ENCODE assay signal across 22 cellular contexts in the genomic region with DNA sequence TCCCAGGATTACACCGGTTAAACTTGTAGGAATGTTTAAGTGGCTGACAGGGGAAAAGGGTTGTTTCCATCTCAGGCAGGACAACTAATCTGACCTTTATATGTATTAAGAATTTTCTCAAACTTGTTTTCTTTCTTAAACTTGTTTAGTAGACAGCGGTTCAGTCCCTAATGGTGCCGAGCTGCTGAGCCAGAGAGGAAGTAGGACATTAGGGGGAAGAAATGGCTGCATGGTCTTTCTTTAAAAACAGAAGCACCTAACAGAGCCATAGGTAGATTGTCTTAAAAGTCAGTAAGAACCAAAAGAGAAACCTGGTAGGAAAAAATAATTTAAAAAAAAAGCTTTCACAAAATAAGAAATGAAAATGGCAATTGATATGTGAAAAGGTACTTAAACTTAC. TPM values are rescaled to one million over a fixed set of nuclear protein-coding genes. Genes with fewer than 3 reads are reported as not detected.
DNase-seq lines count a peak whose midpoint lies in the region; ATAC-seq and TF ChIP-seq lines count a peak whose summit lies in the region.
"Had no signal": no experiment of that assay in that cellular context is flagged by ENCODE, and none has a peak within 500 bp of the region (broad histone marks: within the 10 kb centered on the region; RNA-seq: fewer than 3 reads in every experiment).

No MANE protein-coding gene starts in this region.

- H3K27me3 ChIP-seq in CD8-positive, alpha-beta T cell (ENCODE audit: insufficient read depth, low read length): no peaks in the 10 kb centered on the region
- no peaks in the 10 kb centered on the region for H3K27me3 ChIP-seq in naive thymus-derived CD4-positive, alpha-beta T cell (ENCODE audit: control insufficient read depth in 2 of 2, insufficient read depth in 2 of 2, low read length in 2 of 2)
- H3K27me3 ChIP-seq in vagina: no peaks in the 10 kb centered on the region
- H3K27me3 ChIP-seq: breast epithelium, hepatocyte, SJSA1, transverse colon had no signal

- no peak overlapping the region for H3K27ac ChIP-seq in CD8-positive, alpha-beta T cell (ENCODE audit: low read depth, low read length)
- H3K27ac ChIP-seq in naive thymus-derived CD4-positive, alpha-beta T cell (ENCODE audit: low read depth, low read length): no peak overlapping the region
- H3K27ac ChIP-seq in vagina: no peak overlapping the region
- H3K27ac ChIP-seq: A549, breast epithelium, hepatocyte, HL-60, SJSA1, transverse colon had no signal

- H3K27me3 Mint-ChIP-seq in activated CD4-positive, alpha-beta T cell treated with anti-CD3 and anti-CD28 coated beads, Interleukin-2, amount 10 ng/mL, durations not matched to agents 24 days and 14 days: no peaks in the 10 kb centered on the region
- no peaks in the 10 kb centered on the region for H3K27me3 Mint-ChIP-seq in CD8-positive, alpha-beta T cell (ENCODE audit: low read depth)
- no peaks in the 10 kb centered on the region for H3K27me3 Mint-ChIP-seq in activated T-helper 17 cell treated with anti-CD3 and anti-CD28 coated beads, Interleukin-2, amount 50 U/mL, for 72 hours
- H3K27me3 Mint-ChIP-seq in naive thymus-derived CD4-positive, alpha-beta T cell: no peaks in the 10 kb centered on the region

- TF ChIP-seq CTCF in CD8-positive, alpha-beta T cell (IDR thresholded peaks at IDR 0.05): no peak
- TF ChIP-seq CTCF in vagina (IDR thresholded peaks at IDR 0.05): no peak

- POLR2A ChIA-PET in CD8-positive, alpha-beta T cell (lab: Charles Lee): interaction anchor here (0.6 to 0.8 kb wide), 2 partner anchors 14 to 16 kb away, joined by 3 read pairs; no protein-coding TSS in a partner anchor
- POLR2A ChIA-PET in naive thymus-derived CD4-positive, alpha-beta T cell (lab: Charles Lee): interaction anchor here (0.8 to 1.5 kb wide), 4 partner anchors 14 to 174 kb away, joined by 3 to 6 read pairs (median 4); no protein-coding TSS in a partner anchor

- TF ChIP-seq POLR2A in vagina (IDR thresholded peaks at IDR 0.05): no peak

- H3K4me1 Mint-ChIP-seq in activated CD4-positive, alpha-beta T cell treated with anti-CD3 and anti-CD28 coated beads, Interleukin-2, amount 10 ng/mL, durations not matched to agents 24 days and 14 days: peaks cover 56% of the 10 kb centered on the region
- peaks cover 63% of the 10 kb centered on the region for H3K4me1 Mint-ChIP-seq in CD8-positive, alpha-beta T cell (ENCODE audit: low read depth)
- peaks cover 38% of the 10 kb centered on the region for H3K4me1 Mint-ChIP-seq in activated T-helper 17 cell treated with anti-CD3 and anti-CD28 coated beads, Interleukin-2, amount 50 U/mL, for 72 hours
- peaks cover 40 to 73% (median 66%) of the 10 kb centered on the region in 7 donors for H3K4me1 Mint-ChIP-seq in naive thymus-derived CD4-positive, alpha-beta T cell

- no peaks in the 10 kb centered on the region for H3K9me3 ChIP-seq in CD8-positive, alpha-beta T cell (ENCODE audit: low read length)
- H3K9me3 ChIP-seq in naive thymus-derived CD4-positive, alpha-beta T cell (ENCODE audit: control insufficient read depth in 2 of 3, low read length in 3 of 3): no peaks in the 10 kb centered on the region
- no peaks in the 10 kb centered on the region for H3K9me3 ChIP-seq in vagina
- H3K9me3 ChIP-seq: A549, breast epithelium, SJSA1, transverse colon had no signal

- no peak for DNase-seq in activated CD4-positive, alpha-beta T cell treated with anti-CD3 and anti-CD28 coated beads, Interleukin-2, amount 10 ng/mL, durations not matched to agents 24 days and 14 days
- no peak for DNase-seq in activated CD4-positive, alpha-beta T cell treated with anti-CD3 and anti-CD28 coated beads for 48 hours
- DNase-seq in CD8-positive, alpha-beta T cell: no peak
- no peak for DNase-seq in naive thymus-derived CD4-positive, alpha-beta T cell
- no peak for DNase-seq in G401 (ENCODE audit: low spot score)
- DNase-seq in vagina (ENCODE audit: extremely low spot score in 2 of 2): no peak
- no peak for DNase-seq in NCI-H748 (lab: John Stamatoyannopoulos, UW; ENCODE audit: unreplicated experiment)
- DNase-seq: kidney glomerular epithelial cell; NCI-H69; PC-3; stimulated activated CD4-positive, alpha-beta T cell treated with anti-CD3 and anti-CD28 coated beads, Interleukin-4, amount 100 ng/mL, for 24 hours; stimulated activated CD8-positive, alpha-beta memory T cell treated with anti-CD3 and anti-CD28 coated beads, Interleukin-4, amount 100 ng/mL, for 48 hours; transverse colon had no signal

- in situ Hi-C loops in G401 (cut with HindIII; ENCODE audit: low sequenced_read_pairs): no loop called here

- peaks cover 55% of the 10 kb centered on the region for H3K36me3 Mint-ChIP-seq in activated CD4-positive, alpha-beta T cell treated with anti-CD3 and anti-CD28 coated beads, Interleukin-2, amount 10 ng/mL, durations not matched to agents 24 days and 14 days (ENCODE audit: low read depth)
- H3K36me3 Mint-ChIP-seq in CD8-positive, alpha-beta T cell: peaks cover 79% of the 10 kb centered on the region
- peaks cover 71% of the 10 kb centered on the region for H3K36me3 Mint-ChIP-seq in activated T-helper 17 cell treated with anti-CD3 and anti-CD28 coated beads, Interleukin-2, amount 50 U/mL, for 72 hours (ENCODE audit: low read depth)
- H3K36me3 Mint-ChIP-seq in naive thymus-derived CD4-positive, alpha-beta T cell: peaks cover 10 to 59% (median 35%) of the 10 kb centered on the region in 5 donors

- peaks cover 37% of the 10 kb centered on the region for H3K4me1 ChIP-seq in CD8-positive, alpha-beta T cell (ENCODE audit: insufficient read depth, low read length)
- H3K4me1 ChIP-seq in naive thymus-derived CD4-positive, alpha-beta T cell (ENCODE audit: control insufficient read depth in 2 of 2, insufficient read depth in 2 of 2, low read length in 2 of 2): peaks cover 31 to 34% of the 10 kb centered on the region in 2 donors
- peaks cover 6% of the 10 kb centered on the region for H3K4me1 ChIP-seq in vagina
- H3K4me1 ChIP-seq: A549, breast epithelium, SJSA1 had no signal

- ATAC-seq in CD8-positive, alpha-beta T cell: no peak
- ATAC-seq in activated T-helper 17 cell treated with anti-CD3 and anti-CD28 coated beads, Interleukin-2, amount 50 U/mL, for 72 hours (replicated peaks): no peak
- ATAC-seq in naive thymus-derived CD4-positive, alpha-beta T cell: no peak
- ATAC-seq: A549, K562, PC-3 had no signal

- H3K27ac Mint-ChIP-seq in activated CD4-positive, alpha-beta T cell treated with anti-CD3 and anti-CD28 coated beads, Interleukin-2, amount 10 ng/mL, durations not matched to agents 24 days and 14 days: peak overlapping the region; percentile 72
- peak overlapping the region; percentile 76 for H3K27ac Mint-ChIP-seq in CD8-positive, alpha-beta T cell
- peak overlapping the region; percentile 6 for H3K27ac Mint-ChIP-seq in activated T-helper 17 cell treated with anti-CD3 and anti-CD28 coated beads, Interleukin-2, amount 50 U/mL, for 72 hours
- H3K27ac Mint-ChIP-seq in naive thymus-derived CD4-positive, alpha-beta T cell: peak overlapping the region; percentile 26 to 99 (median 78)

- H3K36me3 ChIP-seq in CD8-positive, alpha-beta T cell (ENCODE audit: insufficient read depth, low read length): peaks cover 21% of the 10 kb centered on the region
- H3K36me3 ChIP-seq in naive thymus-derived CD4-positive, alpha-beta T cell (ENCODE audit: control insufficient read depth in 2 of 3, insufficient read depth in 3 of 3, low read length in 3 of 3): peaks cover 9 to 36% (median 17%) of the 10 kb centered on the region in 3 experiments
- no peaks in the 10 kb centered on the region for H3K36me3 ChIP-seq in vagina
- H3K36me3 ChIP-seq: breast epithelium, SJSA1, transverse colon had no signal

- H3K4me3 Mint-ChIP-seq in activated CD4-positive, alpha-beta T cell treated with anti-CD3 and anti-CD28 coated beads, Interleukin-2, amount 10 ng/mL, durations not matched to agents 24 days and 14 days: peak overlapping the region; percentile 72
- peak overlapping the region; percentile 56 for H3K4me3 Mint-ChIP-seq in CD8-positive, alpha-beta T cell
- H3K4me3 Mint-ChIP-seq in activated T-helper 17 cell treated with anti-CD3 and anti-CD28 coated beads, Interleukin-2, amount 50 U/mL, for 72 hours: peak overlapping the region; percentile 93
- H3K4me3 Mint-ChIP-seq in naive thymus-derived CD4-positive, alpha-beta T cell: peak overlapping the region in 9 of 10 donors; percentile 3 to 98 (median 74)

- no peaks in the 10 kb centered on the region for H3K9me3 Mint-ChIP-seq in activated CD4-positive, alpha-beta T cell treated with anti-CD3 and anti-CD28 coated beads, Interleukin-2, amount 10 ng/mL, durations not matched to agents 24 days and 14 days
- no peaks in the 10 kb centered on the region for H3K9me3 Mint-ChIP-seq in CD8-positive, alpha-beta T cell
- H3K9me3 Mint-ChIP-seq in activated T-helper 17 cell treated with anti-CD3 and anti-CD28 coated beads, Interleukin-2, amount 50 U/mL, for 72 hours: no peaks in the 10 kb centered on the region
- H3K9me3 Mint-ChIP-seq in naive thymus-derived CD4-positive, alpha-beta T cell: no peaks in the 10 kb centered on the region

- intact Hi-C loops in activated CD4-positive, alpha-beta T cell treated with anti-CD3 and anti-CD28 coated beads, Interleukin-2, amount 10 ng/mL, durations not matched to agents 24 days and 14 days (cut with micrococcal nuclease): loop anchor here (5.0 kb wide), 1 partner anchor 527 kb away; no protein-coding TSS in a partner anchor
- intact Hi-C loops in CD8-positive, alpha-beta T cell (cut with DNase I, micrococcal nuclease): loop anchor here (5.0 kb wide), 5 partner anchors 77 to 208 kb away; a partner anchor contains a TSS
- intact Hi-C loops in naive thymus-derived CD4-positive, alpha-beta T cell (cut with micrococcal nuclease): loop anchor here (5.0 to 10.0 kb wide), 3 partner anchors 62 to 262 kb away; no protein-coding TSS in a partner anchor
- intact Hi-C loops in vagina (cut with DNase I): no loop called here

- no peak overlapping the region for H3K4me3 ChIP-seq in CD8-positive, alpha-beta T cell (ENCODE audit: low read depth, low read length)
- no peak overlapping the region for H3K4me3 ChIP-seq in naive thymus-derived CD4-positive, alpha-beta T cell (ENCODE audit: low read length)
- no peak overlapping the region for H3K4me3 ChIP-seq in vagina
- H3K4me3 ChIP-seq: A549, hepatocyte, K562, SJSA1, transverse colon had no signal

- CTCF ChIA-PET in CD8-positive, alpha-beta T cell (lab: Charles Lee): interaction anchor here (1.5 kb wide), 1 partner anchor 163 kb away, joined by 6 read pairs; no protein-coding TSS in a partner anchor
- CTCF ChIA-PET in naive thymus-derived CD4-positive, alpha-beta T cell (lab: Charles Lee): interaction anchor here (1.2 kb wide), 1 partner anchor 75 kb away, joined by 3 read pairs; no protein-coding TSS in a partner anchor

RNA-seq across cellular contexts. Expression of a gene that starts 3.3 kb away (rescaled TPM):
- total RNA-seq in activated CD4-positive, alpha-beta T cell treated with anti-CD3 and anti-CD28 coated beads, Interleukin-2, amount 10 ng/mL, durations not matched to agents 24 days and 14 days: 29.5 and 33.5 TPM in 2 replicates
- 10 to 100 TPM; 16.6 to 17.5 TPM for total RNA-seq in CD8-positive, alpha-beta T cell
- total RNA-seq in activated T-helper 17 cell treated with anti-CD3 and anti-CD28 coated beads, Interleukin-2, amount 50 U/mL, for 72 hours: 10 to 100 TPM; 31.3 to 36.5 TPM
- total RNA-seq in naive thymus-derived CD4-positive, alpha-beta T cell: 100 to 1,000 TPM in 1 of 5 experiments, 10 to 100 TPM in 4; 29.1 to 174 (median 37.4) TPM
- 10 to 100 TPM; 36.4 to 49.3 TPM for polyA plus RNA-seq in naive thymus-derived CD4-positive, alpha-beta T cell
- total RNA-seq in G401 (2014; rRNA removed; shearing (Covaris generic)): not detected in 2 replicates
- total RNA-seq in vagina: 8.3 TPM
- polyA plus RNA-seq: A549 had no signal

RNA-seq across cellular contexts. Expression of a gene that starts 19.7 kb away (rescaled TPM):
- not detected in 2 replicates for total RNA-seq in activated CD4-positive, alpha-beta T cell treated with anti-CD3 and anti-CD28 coated beads, Interleukin-2, amount 10 ng/mL, durations not matched to agents 24 days and 14 days
- under 1 TPM in 1 of 2 experiments, not detected in 1; 0.17 TPM for total RNA-seq in CD8-positive, alpha-beta T cell
- not detected for total RNA-seq in activated T-helper 17 cell treated with anti-CD3 and anti-CD28 coated beads, Interleukin-2, amount 50 U/mL, for 72 hours
- under 1 TPM in 2 of 5 experiments, not detected in 3; 0.13 to 0.19 TPM for total RNA-seq in naive thymus-derived CD4-positive, alpha-beta T cell
- polyA plus RNA-seq in naive thymus-derived CD4-positive, alpha-beta T cell: not detected
- not detected in 2 replicates for total RNA-seq in G401 (2014; rRNA removed; shearing (Covaris generic))
- total RNA-seq in vagina: not detected
- total RNA-seq: breast epithelium, K562, omental fat pad, SJSA1, skeletal muscle tissue, transverse colon had no signal
- polyA plus RNA-seq: A549 had no signal

Comparison
In these comparisons a context has a peak if more than half of its experiments do, and no peak if none do; other contexts are left out.
1. H3K27ac Mint-ChIP-seq: peak in every context shown above with its lines; median percentile 78 in naive thymus-derived CD4-positive, alpha-beta T cell; 76 in CD8-positive, alpha-beta T cell; 72 in activated CD4-positive, alpha-beta T cell treated with anti-CD3 and anti-CD28 coated beads, Interleukin-2, amount 10 ng/mL, durations not matched to agents 24 days and 14 days; 6 in activated T-helper 17 cell treated with anti-CD3 and anti-CD28 coated beads, Interleukin-2, amount 50 U/mL, for 72 hours.